In genomic region chr19:40908981-40909380, GRCh38 we compare ENCODE assay signal across 10 cellular contexts. TPM values are rescaled to one million over a fixed set of nuclear protein-coding genes. Genes with fewer than 3 reads are reported as not detected.
DNase-seq lines count a peak whose midpoint lies in the region; ATAC-seq and TF ChIP-seq lines count a peak whose summit lies in the region.
"Had no signal": no experiment of that assay in that cellular context is flagged by ENCODE, and none has a peak within 500 bp of the region (broad histone marks: within the 10 kb centered on the region; RNA-seq: fewer than 3 reads in every experiment).

No MANE protein-coding gene starts in this region.

- H3K4me3 ChIP-seq in liver (ENCODE audit: low read depth in 1 of 3, low read length in 3 of 3): peak overlapping the region in 1 of 3 donors; percentile 8
- H3K4me3 ChIP-seq in MM.1S (ENCODE audit: low read length): no peak overlapping the region

- H3K27me3 Mint-ChIP-seq in IgD-negative memory B cell: peaks cover 32% of the 10 kb centered on the region
- H3K27me3 Mint-ChIP-seq in activated naive CD8-positive, alpha-beta T cell treated with anti-CD3 and anti-CD28 coated beads, Interleukin-2, amount 10 ng/mL, durations not matched to agents 7 days and 5 days: peaks cover 38% of the 10 kb centered on the region

- H3K4me2 ChIP-seq in MM.1S (ENCODE audit: low read depth, low read length): no peak overlapping the region

- no peaks in the 10 kb centered on the region for H3K36me3 ChIP-seq in liver (ENCODE audit: control insufficient read depth in 4 of 4, insufficient read depth in 3 of 4, low read depth in 1 of 4, low read length in 3 of 4)
- no peaks in the 10 kb centered on the region for H3K36me3 ChIP-seq in MM.1S (replicated peaks; ENCODE audit: insufficient read depth, low read length)
- H3K36me3 ChIP-seq: prostate gland had no signal

- H3K9me3 ChIP-seq in liver (ENCODE audit: control insufficient read depth in 4 of 4, low read length in 3 of 4) (no peaks in the 10 kb centered on the region), MM.1S (replicated peaks; ENCODE audit: insufficient read depth, low read length) (no peaks in the 10 kb centered on the region)
- H3K9me3 ChIP-seq: prostate gland had no signal

- no peak overlapping the region for H2AFZ ChIP-seq in MM.1S (ENCODE audit: low read length)

- H3K27ac ChIP-seq in liver (ENCODE audit: low read depth in 1 of 2, low read length in 2 of 2) (no peak overlapping the region), MM.1S (ENCODE audit: low read length) (no peak overlapping the region)
- H3K27ac ChIP-seq: prostate gland had no signal

- TF ChIP-seq RAD21 in liver (IDR thresholded peaks at IDR 0.05): peak; percentile 38 to 88

- H3K36me3 Mint-ChIP-seq in IgD-negative memory B cell: no peaks in the 10 kb centered on the region
- H3K36me3 Mint-ChIP-seq in activated naive CD8-positive, alpha-beta T cell treated with anti-CD3 and anti-CD28 coated beads, Interleukin-2, amount 10 ng/mL, durations not matched to agents 7 days and 5 days: no peaks in the 10 kb centered on the region

- 43% methylated on average over 6 of the region's 6 CpGs for WGBS in liver

- H3K4me1 ChIP-seq in liver (ENCODE audit: control insufficient read depth in 4 of 4, insufficient read depth in 4 of 4, low read length in 3 of 4): no peaks in the 10 kb centered on the region
- H3K4me1 ChIP-seq in MM.1S (ENCODE audit: low read length): no peaks in the 10 kb centered on the region
- H3K4me1 ChIP-seq: prostate gland had no signal

- H3K79me2 ChIP-seq in MM.1S (ENCODE audit: low read length): no peaks in the 10 kb centered on the region

- peak overlapping the region; percentile 65 to 92 (median 84) for H3K4me3 Mint-ChIP-seq in IgD-negative memory B cell
- peak overlapping the region; percentile 60 for H3K4me3 Mint-ChIP-seq in activated naive CD8-positive, alpha-beta T cell treated with anti-CD3 and anti-CD28 coated beads, Interleukin-2, amount 10 ng/mL, durations not matched to agents 7 days and 5 days

- DNase-seq in GM10266 (ENCODE audit: extremely low spot score) (peak; percentile 23), MM.1S (no peak), glomerular visceral epithelial cell (ENCODE audit: extremely low spot score) (no peak)
- no peak for DNase-seq in activated naive CD8-positive, alpha-beta T cell treated with anti-CD3 and anti-CD28 coated beads, Interleukin-2, amount 10 ng/mL, durations not matched to agents 7 days and 5 days
- DNase-seq: NCI-H1092 treated with DMSO at 0.1 percent for 48 hours had no signal

- no peaks in the 10 kb centered on the region for H3K9me2 ChIP-seq in MM.1S (replicated peaks; ENCODE audit: insufficient read depth, low read length)

- no peak overlapping the region for H3K27ac Mint-ChIP-seq in IgD-negative memory B cell
- H3K27ac Mint-ChIP-seq in activated naive CD8-positive, alpha-beta T cell treated with anti-CD3 and anti-CD28 coated beads, Interleukin-2, amount 10 ng/mL, durations not matched to agents 7 days and 5 days: no peak overlapping the region

- peaks cover 0 to 2% (median 0%) of the 10 kb centered on the region in 4 donors for H3K27me3 ChIP-seq in liver (ENCODE audit: control insufficient read depth in 4 of 4, insufficient read depth in 4 of 4, low read length in 3 of 4)
- peaks cover 88% of the 10 kb centered on the region for H3K27me3 ChIP-seq in MM.1S (replicated peaks; ENCODE audit: insufficient read depth, low read length)

- TF ChIP-seq CTCF in GM10266 (IDR thresholded peaks at IDR 0.05; ENCODE audit: control insufficient read depth, insufficient read depth, low read depth, missing control alignments) (peak; percentile 44), liver (IDR thresholded peaks at IDR 0.05; ENCODE audit: low read depth, low read length, missing input control) (peak; percentile 40), MM.1S (IDR thresholded peaks at IDR 0.05; ENCODE audit: low read length) (no peak)

- POLR2A ChIA-PET in activated naive CD8-positive, alpha-beta T cell treated with anti-CD3 and anti-CD28 coated beads, Interleukin-2, amount 10 ng/mL, durations not matched to agents 7 days and 5 days (lab: Charles Lee): no interaction called here

- H3K9me3 Mint-ChIP-seq in IgD-negative memory B cell: peaks cover 0 to 9% (median 6%) of the 10 kb centered on the region in 3 donors
- H3K9me3 Mint-ChIP-seq in activated naive CD8-positive, alpha-beta T cell treated with anti-CD3 and anti-CD28 coated beads, Interleukin-2, amount 10 ng/mL, durations not matched to agents 7 days and 5 days: peaks cover 9% of the 10 kb centered on the region

- H4K20me1 ChIP-seq in MM.1S (ENCODE audit: insufficient read depth, low read length): no peaks in the 10 kb centered on the region

- H3F3A ChIP-seq in MM.1S (ENCODE audit: insufficient read depth, low read length): no peaks in the 10 kb centered on the region

- H3K9ac ChIP-seq in liver (ENCODE audit: low read depth in 1 of 2, low read length in 2 of 2): no peak overlapping the region
- no peak overlapping the region for H3K9ac ChIP-seq in MM.1S (ENCODE audit: low read length)

- peaks cover 3 to 12% (median 5%) of the 10 kb centered on the region in 3 donors for H3K4me1 Mint-ChIP-seq in IgD-negative memory B cell
- H3K4me1 Mint-ChIP-seq in activated naive CD8-positive, alpha-beta T cell treated with anti-CD3 and anti-CD28 coated beads, Interleukin-2, amount 10 ng/mL, durations not matched to agents 7 days and 5 days: peaks cover 7% of the 10 kb centered on the region

- no peak for ATAC-seq in activated naive CD8-positive, alpha-beta T cell treated with anti-CD3 and anti-CD28 coated beads, Interleukin-2, amount 10 ng/mL, durations not matched to agents 7 days and 5 days (ENCODE audit: low read depth)
- ATAC-seq in GM18520 (IDR thresholded peaks at IDR 0.05; ENCODE audit: unreplicated experiment): no peak

TF ChIP-seq in liver, 16 proteins besides CTCF, POLR2A, EP300 and RAD21 (continues in another document):
- TF ChIP-seq MAX (IDR thresholded peaks at IDR 0.05) (no peak), TAF1 (conservative IDR thresholded peaks at IDR 0.05) (no peak), JUND (IDR thresholded peaks at IDR 0.05) (no peak), REST (IDR thresholded peaks at IDR 0.05) (no peak), FOXA1 (IDR thresholded peaks at IDR 0.05) (no peak), HNF4A (conservative IDR thresholded peaks at IDR 0.05) (no peak), ZBTB33 (IDR thresholded peaks at IDR 0.05) (no peak), YY1 (IDR thresholded peaks at IDR 0.05) (no peak), GABPA (IDR thresholded peaks at IDR 0.05 in 1 of 2, conservative IDR thresholded peaks at IDR 0.05 in 1 of 2) (no peak), RXRA (IDR thresholded peaks at IDR 0.05) (no peak), EGR1 (IDR thresholded peaks at IDR 0.05; ENCODE audit: low read depth in 2 of 2) (no peak), FOXA2 (IDR thresholded peaks at IDR 0.05) (no peak), HNF4G (IDR thresholded peaks at IDR 0.05) (no peak)

RNA-seq across cellular contexts. Expression of gene CYP2A7, which starts 26.9 kb away (rescaled TPM):
- polyA plus RNA-seq in IgD-negative memory B cell: not detected
- total RNA-seq in activated naive CD8-positive, alpha-beta T cell treated with anti-CD3 and anti-CD28 coated beads, Interleukin-2, amount 10 ng/mL, durations not matched to agents 7 days and 5 days: not detected
- 1 to 10 TPM in 1 of 2 donors, not detected in 1; 7.4 TPM for total RNA-seq in liver
- 10 to 100 TPM in 1 of 2 donors, 1 to 10 TPM in 1; 3.3 to 57.9 TPM for polyA plus RNA-seq in liver
- total RNA-seq: activated T-cell treated with anti-CD3 and anti-CD28 coated beads, Interleukin-2, amount 50 U/mL, for 4 hours; prostate gland had no signal

RNA-seq across cellular contexts. Expression of gene CYP2A6, which starts 58.7 kb away (rescaled TPM):
- polyA plus RNA-seq in IgD-negative memory B cell: not detected
- under 1 TPM; 0.28 to 0.55 TPM for total RNA-seq in activated naive CD8-positive, alpha-beta T cell treated with anti-CD3 and anti-CD28 coated beads, Interleukin-2, amount 10 ng/mL, durations not matched to agents 7 days and 5 days
- 10 to 100 TPM in 1 of 2 donors, under 1 TPM in 1; 0.09 to 56.1 TPM for total RNA-seq in liver
- polyA plus RNA-seq in liver: 1,000 to 10,000 TPM in 1 of 2 donors, 10 to 100 TPM in 1; 63.1 to 1,020 TPM
